ENCODE assay signal across 8 cellular contexts in the genomic region with DNA sequence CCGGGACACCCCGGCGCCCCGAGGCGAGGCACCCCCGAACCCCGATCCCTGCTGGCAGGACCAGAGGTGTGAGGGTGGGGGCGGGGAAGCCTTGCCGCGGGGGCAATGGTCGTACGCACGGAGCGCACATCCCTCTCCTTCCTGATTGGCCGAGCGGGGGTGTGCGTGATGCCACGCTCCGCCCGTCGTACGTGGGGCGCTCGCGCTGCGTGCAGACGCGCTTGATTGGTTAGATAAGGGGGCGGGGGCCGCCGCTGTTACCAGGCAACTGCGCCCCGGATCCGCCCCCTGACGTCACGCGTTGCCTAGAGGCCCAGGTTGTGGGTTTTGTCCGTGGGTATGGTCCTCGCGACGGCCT. TPM values are rescaled to one million over a fixed set of nuclear protein-coding genes. Genes with fewer than 3 reads are reported as not detected.
DNase-seq lines count a peak whose midpoint lies in the region; ATAC-seq and TF ChIP-seq lines count a peak whose summit lies in the region.
"Not testable (repeated sequence)": the region's sequence is repeated elsewhere in the genome, so short reads cannot be mapped to it uniquely, and the experiment has no call there.

No MANE protein-coding gene starts in this region.

- not testable (repeated sequence) for H3K36me3 ChIP-seq in HAP-1 (replicated peaks); body of pancreas (replicated peaks in 1 of 2; ENCODE audit: insufficient read depth in 1 of 2, low read depth in 2 of 2); iPS-18a (ENCODE audit: control insufficient read depth, low read depth, low read length); sigmoid colon; subcutaneous abdominal adipose tissue (ENCODE audit: control insufficient read depth in 5 of 5, insufficient read depth in 5 of 5, low read length in 5 of 5)

- WGBS in body of pancreas, 2 donors: no CpG with 5 or more reads among the region's 41 CpGs
- 0 to 1% methylated on average over 19 to 22 of the region's 41 CpGs for WGBS in sigmoid colon, 2 donors

- H3K27me3 ChIP-seq in HAP-1 (ENCODE audit: low read depth); HL-60 (ENCODE audit: insufficient read depth, poor library complexity, severe bottlenecking); body of pancreas; iPS-18a (ENCODE audit: control insufficient read depth, insufficient read depth, low read length); sigmoid colon; subcutaneous abdominal adipose tissue (ENCODE audit: control insufficient read depth in 5 of 5, insufficient read depth in 4 of 5, low read length in 5 of 5): not testable (repeated sequence)

- not testable (repeated sequence) for H3K9ac ChIP-seq in iPS-18a (ENCODE audit: low read length)
- H3K9ac ChIP-seq in subcutaneous abdominal adipose tissue (ENCODE audit: low read length in 5 of 5): peak overlapping the region in 2 of 5 donors; percentile 62 to 69

- not testable (repeated sequence) for H3K4me1 ChIP-seq in HAP-1; body of pancreas; iPS-18a (ENCODE audit: control insufficient read depth, low read depth, low read length); sigmoid colon; subcutaneous abdominal adipose tissue (ENCODE audit: control insufficient read depth in 5 of 5, insufficient read depth in 5 of 5, low read length in 5 of 5)

- intact Hi-C loops in body of pancreas (cut with DNase I); sigmoid colon (cut with DNase I): not testable (repeated sequence)

- TF ChIP-seq CTCF in HL-60 (IDR thresholded peaks at IDR 0.05; ENCODE audit: insufficient read depth, low read length); body of pancreas (IDR thresholded peaks at IDR 0.05); sigmoid colon (IDR thresholded peaks at IDR 0.05): not testable (repeated sequence)

- H3K9me3 ChIP-seq in HAP-1; body of pancreas; iPS-18a (ENCODE audit: control insufficient read depth, low read depth, low read length); sigmoid colon; subcutaneous abdominal adipose tissue (ENCODE audit: control insufficient read depth in 5 of 5, low read length in 5 of 5): not testable (repeated sequence)

- DNase-seq in HAP-1 (ENCODE audit: low spot score in 2 of 2) (peak in 1 of 2 experiments; percentile 95), HL-60 (ENCODE audit: low read depth in 1 of 2, low spot score in 1 of 2) (peak in 1 of 2 experiments; percentile 93), body of pancreas (peak; percentile 95 to 97 (median 96)), sigmoid colon (peak; percentile 99)
- peak; percentile 86 for DNase-seq in activated CD4-positive, alpha-beta T cell treated with anti-CD3 and anti-CD28 coated beads, Interleukin-2, amount 50 U/mL, for 1 hour

- in situ Hi-C loops in HAP-1 (cut with MboI; ENCODE audit: low sequenced_read_pairs): not testable (repeated sequence)

- ATAC-seq in GM18499 (IDR thresholded peaks at IDR 0.05; ENCODE audit: insufficient read depth, unreplicated experiment) (peak; percentile 90), body of pancreas (peak; percentile 99)

- H3K4me3 ChIP-seq in HAP-1: peak overlapping the region; percentile 44
- H3K4me3 ChIP-seq in HL-60 (replicated peaks; ENCODE audit: insufficient read depth, low read length): peak overlapping the region; percentile 27
- H3K4me3 ChIP-seq in body of pancreas: not testable (repeated sequence)
- peak overlapping the region; percentile 27 for H3K4me3 ChIP-seq in iPS-18a (ENCODE audit: low read length)
- peak overlapping the region; percentile 43 to 68 (median 56) for H3K4me3 ChIP-seq in sigmoid colon
- H3K4me3 ChIP-seq in subcutaneous abdominal adipose tissue (ENCODE audit: low read depth in 1 of 5, low read length in 5 of 5): peak overlapping the region in 1 of 5 donors; percentile 52

- H3K27ac ChIP-seq in HL-60 (replicated peaks) (peak overlapping the region; percentile 96), body of pancreas (peak overlapping the region; percentile 88 to 100 (median 97)), sigmoid colon (peak overlapping the region; percentile 89 to 98 (median 90)), subcutaneous abdominal adipose tissue (ENCODE audit: low read depth, low read length) (peak overlapping the region; percentile 50)
- H3K27ac ChIP-seq in iPS-18a (ENCODE audit: low read length): not testable (repeated sequence)

- TF ChIP-seq EP300 in sigmoid colon (IDR thresholded peaks at IDR 0.05): not testable (repeated sequence)

- TF ChIP-seq POLR2A in body of pancreas (IDR thresholded peaks at IDR 0.05); sigmoid colon (IDR thresholded peaks at IDR 0.05): not testable (repeated sequence)

RNA-seq across cellular contexts. Expression of a gene that starts 0.5 kb away (rescaled TPM):
- 100 to 1,000 TPM in 1 of 2 donors, 10 to 100 TPM in 1; 41.5 to 103 TPM for total RNA-seq in body of pancreas
- total RNA-seq in sigmoid colon: 100 to 1,000 TPM in 1 of 4 donors, 10 to 100 TPM in 3; 63.7 to 100 (median 71.2) TPM
- 10 to 100 TPM in 2 of 3 donors, 1 to 10 TPM in 1; 9.0 to 12.6 (median 12.5) TPM for polyA plus RNA-seq in sigmoid colon

RNA-seq across cellular contexts. Expression of a gene that starts 19.3 kb away (rescaled TPM):
- total RNA-seq in body of pancreas (10 to 100 TPM; 17.9 to 30.7 TPM), sigmoid colon (10 to 100 TPM; 39.9 to 58.1 (median 40.5) TPM)
- 10 to 100 TPM; 27.0 to 47.2 (median 33.3) TPM for polyA plus RNA-seq in sigmoid colon
